Comparison of ENCODE assay signal across 23 cellular contexts in genomic region chr3:168081856-168082255, GRCh38.
"Had no signal": no experiment of that assay in that cellular context is flagged by ENCODE, and none has a peak within 500 bp of the region (broad histone marks: within the 10 kb centered on the region; RNA-seq: fewer than 3 reads in every experiment).

No MANE protein-coding gene starts in this region.

- DNase-seq: colonic mucosa; effector memory CD4-positive, alpha-beta T cell; foreskin melanocyte; glutamatergic neuron; heart right ventricle; hypothalamus; immature natural killer cell; mucosa of descending colon; naive thymus-derived CD8-positive, alpha-beta T cell; nephron progenitor cell; nucleus accumbens; sigmoid colon; spleen; stimulated activated CD4-positive, alpha-beta T cell treated with anti-CD3 and anti-CD28 coated beads, Interleukin-4, amount 100 ng/mL, for 4 hours; stimulated activated naive CD8-positive, alpha-beta T cell treated with anti-CD3 and anti-CD28 coated beads, Interleukin-15, Interleukin-2, amounts not matched to agents 100 U/mL and 50 U/mL, for 24 hours; substantia nigra; testis; tibial artery had no signal

- H3K27ac Mint-ChIP-seq: dendritic cell treated with granulocyte-macrophage colony-stimulating factor and Interleukin-4, amounts not matched to agents 40 ng/mL and 50 ng/mL, for 4 days; immature natural killer cell; memory B cell; naive thymus-derived CD8-positive, alpha-beta T cell; stimulated activated memory B cell treated with anti-CD40 and anti-IgM and Interleukin-4, amounts not matched to agents 10 μg/mL and 1 μg/mL and 100 μg/mL, for 72 hours; type B pancreatic cell had no signal

- H3K4me1 Mint-ChIP-seq: nephron progenitor cell had no signal

- ATAC-seq: naive thymus-derived CD8-positive, alpha-beta T cell; stimulated activated memory B cell treated with anti-CD40 and anti-IgM and Interleukin-4, amounts not matched to agents 10 μg/mL and 1 μg/mL and 100 μg/mL, for 72 hours; stimulated activated naive CD8-positive, alpha-beta T cell treated with anti-CD3 and anti-CD28 coated beads, Interleukin-15, Interleukin-2, amounts not matched to agents 100 U/mL and 50 U/mL, for 24 hours had no signal

- H3K9me3 Mint-ChIP-seq: dendritic cell treated with granulocyte-macrophage colony-stimulating factor and Interleukin-4, amounts not matched to agents 40 ng/mL and 50 ng/mL, for 4 days; immature natural killer cell; memory B cell; naive thymus-derived CD8-positive, alpha-beta T cell; stimulated activated memory B cell treated with anti-CD40 and anti-IgM and Interleukin-4, amounts not matched to agents 10 μg/mL and 1 μg/mL and 100 μg/mL, for 72 hours had no signal

- H3K4me3 Mint-ChIP-seq: dendritic cell treated with granulocyte-macrophage colony-stimulating factor and Interleukin-4, amounts not matched to agents 40 ng/mL and 50 ng/mL, for 4 days; immature natural killer cell; memory B cell; mesothelial cell of epicardium; naive thymus-derived CD8-positive, alpha-beta T cell; nephron progenitor cell; stimulated activated memory B cell treated with anti-CD40 and anti-IgM and Interleukin-4, amounts not matched to agents 10 μg/mL and 1 μg/mL and 100 μg/mL, for 72 hours; type B pancreatic cell had no signal

- H3K27me3 Mint-ChIP-seq: dendritic cell treated with granulocyte-macrophage colony-stimulating factor and Interleukin-4, amounts not matched to agents 40 ng/mL and 50 ng/mL, for 4 days; memory B cell; stimulated activated memory B cell treated with anti-CD40 and anti-IgM and Interleukin-4, amounts not matched to agents 10 μg/mL and 1 μg/mL and 100 μg/mL, for 72 hours had no signal

- H3K36me3 Mint-ChIP-seq: immature natural killer cell; naive thymus-derived CD8-positive, alpha-beta T cell had no signal
